1 cellular context compared by ENCODE assay signal in genomic region chr16:70687172-70687531, GRCh38.
TF ChIP-seq lines count a peak whose summit lies in the region.

No MANE protein-coding gene starts in this region.

TF ChIP-seq in GM23338, 12 proteins besides CTCF, POLR2A, EP300 and RAD21 (continued from another document):
- TF ChIP-seq, protein P1, sequence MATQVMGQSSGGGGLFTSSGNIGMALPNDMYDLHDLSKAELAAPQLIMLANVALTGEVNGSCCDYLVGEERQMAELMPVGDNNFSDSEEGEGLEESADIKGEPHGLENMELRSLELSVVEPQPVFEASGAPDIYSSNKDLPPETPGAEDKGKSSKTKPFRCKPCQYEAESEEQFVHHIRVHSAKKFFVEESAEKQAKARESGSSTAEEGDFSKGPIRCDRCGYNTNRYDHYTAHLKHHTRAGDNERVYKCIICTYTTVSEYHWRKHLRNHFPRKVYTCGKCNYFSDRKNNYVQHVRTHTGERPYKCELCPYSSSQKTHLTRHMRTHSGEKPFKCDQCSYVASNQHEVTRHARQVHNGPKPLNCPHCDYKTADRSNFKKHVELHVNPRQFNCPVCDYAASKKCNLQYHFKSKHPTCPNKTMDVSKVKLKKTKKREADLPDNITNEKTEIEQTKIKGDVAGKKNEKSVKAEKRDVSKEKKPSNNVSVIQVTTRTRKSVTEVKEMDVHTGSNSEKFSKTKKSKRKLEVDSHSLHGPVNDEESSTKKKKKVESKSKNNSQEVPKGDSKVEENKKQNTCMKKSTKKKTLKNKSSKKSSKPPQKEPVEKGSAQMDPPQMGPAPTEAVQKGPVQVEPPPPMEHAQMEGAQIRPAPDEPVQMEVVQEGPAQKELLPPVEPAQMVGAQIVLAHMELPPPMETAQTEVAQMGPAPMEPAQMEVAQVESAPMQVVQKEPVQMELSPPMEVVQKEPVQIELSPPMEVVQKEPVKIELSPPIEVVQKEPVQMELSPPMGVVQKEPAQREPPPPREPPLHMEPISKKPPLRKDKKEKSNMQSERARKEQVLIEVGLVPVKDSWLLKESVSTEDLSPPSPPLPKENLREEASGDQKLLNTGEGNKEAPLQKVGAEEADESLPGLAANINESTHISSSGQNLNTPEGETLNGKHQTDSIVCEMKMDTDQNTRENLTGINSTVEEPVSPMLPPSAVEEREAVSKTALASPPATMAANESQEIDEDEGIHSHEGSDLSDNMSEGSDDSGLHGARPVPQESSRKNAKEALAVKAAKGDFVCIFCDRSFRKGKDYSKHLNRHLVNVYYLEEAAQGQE (IDR thresholded peaks at IDR 0.05; ENCODE audit: unreplicated experiment) = no peak
- TF ChIP-seq, protein P2, sequence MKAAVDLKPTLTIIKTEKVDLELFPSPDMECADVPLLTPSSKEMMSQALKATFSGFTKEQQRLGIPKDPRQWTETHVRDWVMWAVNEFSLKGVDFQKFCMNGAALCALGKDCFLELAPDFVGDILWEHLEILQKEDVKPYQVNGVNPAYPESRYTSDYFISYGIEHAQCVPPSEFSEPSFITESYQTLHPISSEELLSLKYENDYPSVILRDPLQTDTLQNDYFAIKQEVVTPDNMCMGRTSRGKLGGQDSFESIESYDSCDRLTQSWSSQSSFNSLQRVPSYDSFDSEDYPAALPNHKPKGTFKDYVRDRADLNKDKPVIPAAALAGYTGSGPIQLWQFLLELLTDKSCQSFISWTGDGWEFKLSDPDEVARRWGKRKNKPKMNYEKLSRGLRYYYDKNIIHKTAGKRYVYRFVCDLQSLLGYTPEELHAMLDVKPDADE (IDR thresholded peaks at IDR 0.05) = no peak
- no peak for TF ChIP-seq EZH2 (IDR thresholded peaks at IDR 0.05; ENCODE audit: low read depth, unreplicated experiment)
